In genomic region chr1:18631496-18632217, GRCh38 we compare ENCODE assay signal across 15 cellular contexts. TPM values are rescaled to one million over a fixed set of nuclear protein-coding genes. Genes with fewer than 3 reads are reported as not detected.
A peak's percentile ranks its signal among the peaks of the same experiment; 100 is the strongest.
DNase-seq lines count a peak whose midpoint lies in the region; TF ChIP-seq lines count a peak whose summit lies in the region.
"Had no signal": no experiment of that assay in that cellular context is flagged by ENCODE, and none has a peak within 500 bp of the region (broad histone marks: within the 10 kb centered on the region; RNA-seq: fewer than 3 reads in every experiment).

No MANE protein-coding gene starts in this region.

- H3K9me3 ChIP-seq in BLaER1 treated with 17β-estradiol and CSF1 and Interleukin-3, amounts not matched to agents 10 nM and 100 nM (replicated peaks in 1 of 11): peaks cover 0 to 18% (median 6%) of the 10 kb centered on the region in 11 experiments; a peak in 9 of 22 replicates
- H3K9me3 ChIP-seq in HUES48 (ENCODE audit: control insufficient read depth, insufficient read depth, low read length): no peaks in the 10 kb centered on the region
- no peaks in the 10 kb centered on the region for H3K9me3 ChIP-seq in osteoblast (ENCODE audit: low read depth, low read length)
- H3K9me3 ChIP-seq: ovary had no signal

- peak overlapping the region in 10 of 11 experiments; percentile 31 to 78 (median 48); a peak in 17 of 22 replicates for H3K4me2 ChIP-seq in BLaER1 treated with 17β-estradiol and CSF1 and Interleukin-3, amounts not matched to agents 10 nM and 100 nM
- no peak overlapping the region for H3K4me2 ChIP-seq in osteoblast (ENCODE audit: insufficient read depth, low read length)

- peaks cover 9% of the 10 kb centered on the region for H3K36me3 Mint-ChIP-seq in endothelial cell (ENCODE audit: low read depth, unreplicated experiment)

- H3K27ac ChIP-seq in BLaER1 treated with 17β-estradiol and CSF1 and Interleukin-3, amounts not matched to agents 10 nM and 100 nM: no peak overlapping the region
- no peak overlapping the region for H3K27ac ChIP-seq in HUES48 (ENCODE audit: low read depth, low read length)
- no peak overlapping the region for H3K27ac ChIP-seq in osteoblast (ENCODE audit: low read depth, low read length)
- H3K27ac ChIP-seq: ovary had no signal

- peak overlapping the region in 5 of 10 experiments; percentile 35 to 47 (median 42); a peak in 7 of 20 replicates for H3K4me3 ChIP-seq in BLaER1 treated with 17β-estradiol and CSF1 and Interleukin-3, amounts not matched to agents 10 nM and 100 nM
- H3K4me3 ChIP-seq in HUES48 (ENCODE audit: low read depth, low read length): peak overlapping the region; percentile 53
- H3K4me3 ChIP-seq in osteoblast (ENCODE audit: insufficient read depth, low read length): no peak overlapping the region
- H3K4me3 ChIP-seq: ovary had no signal

- H3K4me3 Mint-ChIP-seq in endothelial cell (ENCODE audit: unreplicated experiment): peak overlapping the region; percentile 86

- H3K36me3 ChIP-seq in BLaER1 treated with 17β-estradiol and CSF1 and Interleukin-3, amounts not matched to agents 10 nM and 100 nM: no peaks in the 10 kb centered on the region
- H3K36me3 ChIP-seq in HUES48 (ENCODE audit: control insufficient read depth, insufficient read depth, low read length): no peaks in the 10 kb centered on the region
- no peaks in the 10 kb centered on the region for H3K36me3 ChIP-seq in osteoblast (ENCODE audit: insufficient read depth, low read length)
- H3K36me3 ChIP-seq: ovary had no signal

- no peak overlapping the region for H3K9ac ChIP-seq in BLaER1 treated with 17β-estradiol and CSF1 and Interleukin-3, amounts not matched to agents 10 nM and 100 nM
- H3K9ac ChIP-seq in HUES48 (ENCODE audit: low read depth, low read length): no peak overlapping the region

- H3K9me3 Mint-ChIP-seq in endothelial cell (ENCODE audit: unreplicated experiment): no peaks in the 10 kb centered on the region

- no peaks in the 10 kb centered on the region for H3K79me2 ChIP-seq in osteoblast (ENCODE audit: insufficient read depth, low read length)

- H3K4me1 ChIP-seq in BLaER1 treated with 17β-estradiol and CSF1 and Interleukin-3, amounts not matched to agents 10 nM and 100 nM: peaks cover 0 to 9% (median 2%) of the 10 kb centered on the region in 10 experiments; a peak in 4 of 20 replicates
- H3K4me1 ChIP-seq in HUES48 (ENCODE audit: control insufficient read depth, insufficient read depth, low read length) (peaks cover 46% of the 10 kb centered on the region), osteoblast (ENCODE audit: insufficient read depth, low read length) (no peaks in the 10 kb centered on the region)

- H4K20me1 ChIP-seq in BLaER1 treated with 17β-estradiol and CSF1 and Interleukin-3, amounts not matched to agents 10 nM and 100 nM: peaks cover 0 to 89% (median 75%) of the 10 kb centered on the region in 11 experiments; a peak in 18 of 22 replicates
- H4K20me1 ChIP-seq in osteoblast (ENCODE audit: insufficient read depth, low read length): no peaks in the 10 kb centered on the region

- peaks cover 36% of the 10 kb centered on the region for H3K4me1 Mint-ChIP-seq in endothelial cell (ENCODE audit: unreplicated experiment)

- no peak for TF ChIP-seq CTCF in endothelial cell (IDR thresholded peaks at IDR 0.05; ENCODE audit: unreplicated experiment)
- no peak for TF ChIP-seq CTCF in osteoblast (IDR thresholded peaks at IDR 0.05; ENCODE audit: extremely low read depth, low read depth, low read length)

- H3K27ac Mint-ChIP-seq in endothelial cell (ENCODE audit: unreplicated experiment): no peak overlapping the region

- no peak overlapping the region for H2AFZ ChIP-seq in osteoblast (ENCODE audit: low read length)

- DNase-seq in endothelial cell (ENCODE audit: low spot score) (peak; percentile 45), osteoblast (ENCODE audit: insufficient read length, low spot score, missing footprints) (peak; percentile 80), HPDE6-E6E7 (ENCODE audit: extremely low spot score) (no peak), C1 segment of cervical spinal cord (lab: John Stamatoyannopoulos, UW) (no peak), GDM1 (lab: John Stamatoyannopoulos, UW) (no peak), DMS53 treated with DMSO at 0.1 percent for 48 hours (lab: John Stamatoyannopoulos, UW; ENCODE audit: unreplicated experiment) (no peak)
- DNase-seq: CD4-positive, alpha-beta memory T cell; effector memory CD4-positive, alpha-beta T cell; left ventricle myocardium superior; NCI-H1436 treated with DMSO at 0.1 percent for 48 hours; NCI-H526 treated with DMSO at 0.1 percent for 48 hours; ovary; stimulated activated CD4-positive, alpha-beta T cell treated with anti-CD3 and anti-CD28 coated beads, Interleukin-1b, Interleukin-23, amount 100 ng/mL, for 48 hours had no signal

- H3K27me3 Mint-ChIP-seq in endothelial cell (ENCODE audit: unreplicated experiment): peaks cover 46% of the 10 kb centered on the region

- peaks cover 99 to 100% (median 100%) of the 10 kb centered on the region in 11 experiments for H3K27me3 ChIP-seq in BLaER1 treated with 17β-estradiol and CSF1 and Interleukin-3, amounts not matched to agents 10 nM and 100 nM
- peaks cover 98% of the 10 kb centered on the region for H3K27me3 ChIP-seq in HUES48 (ENCODE audit: control insufficient read depth, insufficient read depth, low read length)
- peaks cover 87% of the 10 kb centered on the region for H3K27me3 ChIP-seq in osteoblast (ENCODE audit: insufficient read depth, low read length)
- H3K27me3 ChIP-seq: ovary had no signal

RNA-seq across cellular contexts. Expression of gene PAX7, which starts 1.0 kb away (rescaled TPM):
- total RNA-seq in endothelial cell (ENCODE audit: unreplicated experiment) (1.4 TPM), osteoblast (not detected in 2 replicates)
- total RNA-seq: CD4-positive, alpha-beta memory T cell; left ventricle myocardium superior; ovary had no signal

Comparison
In these comparisons a context has a peak if more than half of its experiments do, and no peak if none do; other contexts are left out.
1. DNase-seq: peak in endothelial cell (single experiment) and osteoblast (single experiment); none in HPDE6-E6E7 (single experiment), C1 segment of cervical spinal cord (0 of 14), GDM1 (single experiment) and DMS53 treated with DMSO at 0.1 percent for 48 hours (single experiment).